2 cellular contexts compared by ENCODE assay signal in the genomic region with DNA sequence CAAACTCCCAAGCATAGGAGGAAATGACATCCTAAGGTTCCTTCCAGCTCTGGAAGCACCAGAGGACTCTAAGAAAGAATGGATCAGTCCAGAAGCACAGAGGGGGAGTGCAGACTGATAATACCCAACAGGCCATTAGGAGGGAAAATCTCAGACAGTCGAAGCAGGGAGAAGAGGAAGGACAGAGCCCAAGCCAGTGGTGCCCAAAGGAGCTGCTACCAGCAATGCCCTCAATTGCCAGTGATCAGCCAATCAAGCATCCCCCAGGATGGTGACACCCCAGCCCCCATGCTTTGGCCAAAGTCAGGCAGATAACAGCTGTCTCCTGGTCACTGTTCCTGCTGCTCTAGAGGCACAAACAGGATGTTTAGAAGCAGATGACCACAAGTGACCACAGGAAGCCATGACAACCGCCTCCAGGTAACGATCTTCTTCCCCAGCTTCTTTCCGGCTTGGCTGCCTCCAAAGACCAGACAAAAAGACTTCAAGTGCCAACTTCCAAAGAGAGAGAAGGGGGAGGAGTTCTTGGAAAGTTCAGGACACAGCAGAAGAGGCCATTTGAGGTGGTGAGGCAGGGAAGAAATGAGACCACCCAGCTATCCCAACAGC.
TF ChIP-seq lines count a peak whose summit lies in the region.

No MANE protein-coding gene starts in this region.

TF ChIP-seq in SK-N-SH, 30 proteins besides CTCF, POLR2A, EP300 and RAD21:
- no peak for TF ChIP-seq YY1 (IDR thresholded peaks at IDR 0.05; ENCODE audit: low read depth)
- no peak for TF ChIP-seq SIN3A (IDR thresholded peaks at IDR 0.05; ENCODE audit: borderline replicate concordance, low read depth, low read length)
- TF ChIP-seq GABPA (IDR thresholded peaks at IDR 0.05; ENCODE audit: low read depth) = no peak
- TF ChIP-seq, protein P1, sequence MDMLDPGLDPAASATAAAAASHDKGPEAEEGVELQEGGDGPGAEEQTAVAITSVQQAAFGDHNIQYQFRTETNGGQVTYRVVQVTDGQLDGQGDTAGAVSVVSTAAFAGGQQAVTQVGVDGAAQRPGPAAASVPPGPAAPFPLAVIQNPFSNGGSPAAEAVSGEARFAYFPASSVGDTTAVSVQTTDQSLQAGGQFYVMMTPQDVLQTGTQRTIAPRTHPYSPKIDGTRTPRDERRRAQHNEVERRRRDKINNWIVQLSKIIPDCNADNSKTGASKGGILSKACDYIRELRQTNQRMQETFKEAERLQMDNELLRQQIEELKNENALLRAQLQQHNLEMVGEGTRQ (IDR thresholded peaks at IDR 0.05; ENCODE audit: borderline replicate concordance, low read depth, low read length) = no peak
- TF ChIP-seq JUND (IDR thresholded peaks at IDR 0.05) = no peak

TF ChIP-seq in SK-N-SH treated with all-trans-retinoic acid at 6 μM for 48 hours, 23 proteins besides CTCF, POLR2A, EP300 and RAD21:
- no peak for TF ChIP-seq TOX (CRISPR knock-in tag; IDR thresholded peaks at IDR 0.05; ENCODE audit: borderline replicate concordance)
- no peak for TF ChIP-seq ZFP30 (CRISPR knock-in tag; IDR thresholded peaks at IDR 0.05)
- TF ChIP-seq ZNF8 (CRISPR knock-in tag; IDR thresholded peaks at IDR 0.05) = no peak
- TF ChIP-seq ESRRG (CRISPR knock-in tag; IDR thresholded peaks at IDR 0.05) = no peak
- TF ChIP-seq ZC3H10 (CRISPR knock-in tag; IDR thresholded peaks at IDR 0.05) = no peak
- TF ChIP-seq SNAI2 (CRISPR knock-in tag; IDR thresholded peaks at IDR 0.05) = no peak
- no peak for TF ChIP-seq BACH2 (CRISPR knock-in tag; IDR thresholded peaks at IDR 0.05; ENCODE audit: borderline replicate concordance)
- TF ChIP-seq, protein P2, sequence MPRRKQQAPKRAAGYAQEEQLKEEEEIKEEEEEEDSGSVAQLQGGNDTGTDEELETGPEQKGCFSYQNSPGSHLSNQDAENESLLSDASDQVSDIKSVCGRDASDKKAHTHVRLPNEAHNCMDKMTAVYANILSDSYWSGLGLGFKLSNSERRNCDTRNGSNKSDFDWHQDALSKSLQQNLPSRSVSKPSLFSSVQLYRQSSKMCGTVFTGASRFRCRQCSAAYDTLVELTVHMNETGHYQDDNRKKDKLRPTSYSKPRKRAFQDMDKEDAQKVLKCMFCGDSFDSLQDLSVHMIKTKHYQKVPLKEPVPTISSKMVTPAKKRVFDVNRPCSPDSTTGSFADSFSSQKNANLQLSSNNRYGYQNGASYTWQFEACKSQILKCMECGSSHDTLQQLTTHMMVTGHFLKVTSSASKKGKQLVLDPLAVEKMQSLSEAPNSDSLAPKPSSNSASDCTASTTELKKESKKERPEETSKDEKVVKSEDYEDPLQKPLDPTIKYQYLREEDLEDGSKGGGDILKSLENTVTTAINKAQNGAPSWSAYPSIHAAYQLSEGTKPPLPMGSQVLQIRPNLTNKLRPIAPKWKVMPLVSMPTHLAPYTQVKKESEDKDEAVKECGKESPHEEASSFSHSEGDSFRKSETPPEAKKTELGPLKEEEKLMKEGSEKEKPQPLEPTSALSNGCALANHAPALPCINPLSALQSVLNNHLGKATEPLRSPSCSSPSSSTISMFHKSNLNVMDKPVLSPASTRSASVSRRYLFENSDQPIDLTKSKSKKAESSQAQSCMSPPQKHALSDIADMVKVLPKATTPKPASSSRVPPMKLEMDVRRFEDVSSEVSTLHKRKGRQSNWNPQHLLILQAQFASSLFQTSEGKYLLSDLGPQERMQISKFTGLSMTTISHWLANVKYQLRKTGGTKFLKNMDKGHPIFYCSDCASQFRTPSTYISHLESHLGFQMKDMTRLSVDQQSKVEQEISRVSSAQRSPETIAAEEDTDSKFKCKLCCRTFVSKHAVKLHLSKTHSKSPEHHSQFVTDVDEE (CRISPR knock-in tag; IDR thresholded peaks at IDR 0.05) = no peak
- TF ChIP-seq, protein P3, sequence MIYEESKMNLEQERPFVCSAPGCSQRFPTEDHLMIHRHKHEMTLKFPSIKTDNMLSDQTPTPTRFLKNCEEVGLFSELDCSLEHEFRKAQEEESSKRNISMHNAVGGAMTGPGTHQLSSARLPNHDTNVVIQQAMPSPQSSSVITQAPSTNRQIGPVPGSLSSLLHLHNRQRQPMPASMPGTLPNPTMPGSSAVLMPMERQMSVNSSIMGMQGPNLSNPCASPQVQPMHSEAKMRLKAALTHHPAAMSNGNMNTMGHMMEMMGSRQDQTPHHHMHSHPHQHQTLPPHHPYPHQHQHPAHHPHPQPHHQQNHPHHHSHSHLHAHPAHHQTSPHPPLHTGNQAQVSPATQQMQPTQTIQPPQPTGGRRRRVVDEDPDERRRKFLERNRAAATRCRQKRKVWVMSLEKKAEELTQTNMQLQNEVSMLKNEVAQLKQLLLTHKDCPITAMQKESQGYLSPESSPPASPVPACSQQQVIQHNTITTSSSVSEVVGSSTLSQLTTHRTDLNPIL (CRISPR knock-in tag; IDR thresholded peaks at IDR 0.05; ENCODE audit: low read depth) = no peak
- TF ChIP-seq CSDC2 (CRISPR knock-in tag; IDR thresholded peaks at IDR 0.05) = no peak
- TF ChIP-seq ZNF70 (CRISPR knock-in tag; IDR thresholded peaks at IDR 0.05) = no peak
- TF ChIP-seq ZFP3 (CRISPR knock-in tag; IDR thresholded peaks at IDR 0.05) = no peak
- TF ChIP-seq, protein P4, sequence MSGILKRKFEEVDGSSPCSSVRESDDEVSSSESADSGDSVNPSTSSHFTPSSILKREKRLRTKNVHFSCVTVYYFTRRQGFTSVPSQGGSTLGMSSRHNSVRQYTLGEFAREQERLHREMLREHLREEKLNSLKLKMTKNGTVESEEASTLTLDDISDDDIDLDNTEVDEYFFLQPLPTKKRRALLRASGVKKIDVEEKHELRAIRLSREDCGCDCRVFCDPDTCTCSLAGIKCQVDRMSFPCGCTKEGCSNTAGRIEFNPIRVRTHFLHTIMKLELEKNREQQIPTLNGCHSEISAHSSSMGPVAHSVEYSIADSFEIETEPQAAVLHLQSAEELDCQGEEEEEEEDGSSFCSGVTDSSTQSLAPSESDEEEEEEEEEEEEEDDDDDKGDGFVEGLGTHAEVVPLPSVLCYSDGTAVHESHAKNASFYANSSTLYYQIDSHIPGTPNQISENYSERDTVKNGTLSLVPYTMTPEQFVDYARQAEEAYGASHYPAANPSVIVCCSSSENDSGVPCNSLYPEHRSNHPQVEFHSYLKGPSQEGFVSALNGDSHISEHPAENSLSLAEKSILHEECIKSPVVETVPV (CRISPR knock-in tag; IDR thresholded peaks at IDR 0.05) = no peak
- no peak for TF ChIP-seq RARB (CRISPR knock-in tag; IDR thresholded peaks at IDR 0.05)
- no peak for TF ChIP-seq ARNTL (CRISPR knock-in tag; IDR thresholded peaks at IDR 0.05; ENCODE audit: borderline replicate concordance, low read depth)
- TF ChIP-seq, protein P5, sequence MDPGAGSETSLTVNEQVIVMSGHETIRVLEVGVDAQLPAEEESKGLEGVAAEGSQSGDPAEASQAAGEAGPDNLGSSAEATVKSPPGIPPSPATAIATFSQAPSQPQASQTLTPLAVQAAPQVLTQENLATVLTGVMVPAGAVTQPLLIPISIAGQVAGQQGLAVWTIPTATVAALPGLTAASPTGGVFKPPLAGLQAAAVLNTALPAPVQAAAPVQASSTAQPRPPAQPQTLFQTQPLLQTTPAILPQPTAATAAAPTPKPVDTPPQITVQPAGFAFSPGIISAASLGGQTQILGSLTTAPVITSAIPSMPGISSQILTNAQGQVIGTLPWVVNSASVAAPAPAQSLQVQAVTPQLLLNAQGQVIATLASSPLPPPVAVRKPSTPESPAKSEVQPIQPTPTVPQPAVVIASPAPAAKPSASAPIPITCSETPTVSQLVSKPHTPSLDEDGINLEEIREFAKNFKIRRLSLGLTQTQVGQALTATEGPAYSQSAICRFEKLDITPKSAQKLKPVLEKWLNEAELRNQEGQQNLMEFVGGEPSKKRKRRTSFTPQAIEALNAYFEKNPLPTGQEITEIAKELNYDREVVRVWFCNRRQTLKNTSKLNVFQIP (CRISPR knock-in tag; IDR thresholded peaks at IDR 0.05; ENCODE audit: borderline replicate concordance, low read depth) = no peak
- no peak for TF ChIP-seq ISL1 (CRISPR knock-in tag; IDR thresholded peaks at IDR 0.05)
